In genomic region chr4:86918539-86919072, GRCh38 we compare ENCODE assay signal across 2 cellular contexts.
A peak's percentile ranks its signal among the peaks of the same experiment; 100 is the strongest.
TF ChIP-seq lines count a peak whose summit lies in the region.

No MANE protein-coding gene starts in this region.

TF ChIP-seq in A549, 52 proteins besides CTCF, POLR2A, EP300 and RAD21:
- no peak for TF ChIP-seq PBX3 (IDR thresholded peaks at IDR 0.05)
- TF ChIP-seq RNF2 (IDR thresholded peaks at IDR 0.05; ENCODE audit: borderline replicate concordance, low read depth) = no peak
- TF ChIP-seq MAZ (IDR thresholded peaks at IDR 0.05; ENCODE audit: borderline replicate concordance, low read depth, low read length) = no peak
- no peak for TF ChIP-seq ZNF302 (CRISPR knock-in tag; IDR thresholded peaks at IDR 0.05)
- TF ChIP-seq ELK1 (IDR thresholded peaks at IDR 0.05; ENCODE audit: low read depth, low read length) = no peak

TF ChIP-seq in HepG2, 621 proteins besides CTCF, POLR2A, EP300 and RAD21:
- peak; percentile 77 for TF ChIP-seq FOSL2 (CRISPR knock-in tag; IDR thresholded peaks at IDR 0.05)
- 0 out of 2 replicates have a peak, but pooled peaks have one; percentile 16 for TF ChIP-seq SALL1 (CRISPR knock-in tag; IDR thresholded peaks at IDR 0.05)
- TF ChIP-seq HMG20A (CRISPR knock-in tag; IDR thresholded peaks at IDR 0.05; ENCODE audit: borderline replicate concordance) = 0 out of 2 replicates have a peak, but pooled peaks have one; percentile 16
- no peak for TF ChIP-seq ZBTB21 (CRISPR knock-in tag; IDR thresholded peaks at IDR 0.05)
- TF ChIP-seq HNF4G (IDR thresholded peaks at IDR 0.05; ENCODE audit: borderline replicate concordance, low read depth, low read length) = peak; percentile 34; the same call in 1 of the 2 replicates
- no peak for TF ChIP-seq HNF4G (CRISPR knock-in tag; IDR thresholded peaks at IDR 0.05; ENCODE audit: borderline replicate concordance, low read depth)
- peak; percentile 50 for TF ChIP-seq RXRB (CRISPR knock-in tag; IDR thresholded peaks at IDR 0.05; ENCODE audit: borderline replicate concordance)
- peak; percentile 50; the same call in 1 of the 2 replicates for TF ChIP-seq CEBPB (IDR thresholded peaks at IDR 0.05; ENCODE audit: borderline replicate concordance, low read depth, low read length)
- peak; percentile 61 for TF ChIP-seq HNF4A (CRISPR knock-in tag; IDR thresholded peaks at IDR 0.05)
- no peak for TF ChIP-seq ZNF557 (CRISPR knock-in tag; IDR thresholded peaks at IDR 0.05)
- TF ChIP-seq GATAD2A (CRISPR knock-in tag; IDR thresholded peaks at IDR 0.05) = peak; percentile 55; the same call in 1 of the 2 replicates
- TF ChIP-seq CEBPG (CRISPR knock-in tag; IDR thresholded peaks at IDR 0.05) = peak; percentile 43; the same call in 1 of the 2 replicates
- TF ChIP-seq RARA (CRISPR knock-in tag; IDR thresholded peaks at IDR 0.05) = peak; percentile 61; the same call in 1 of the 2 replicates
- TF ChIP-seq MLX (CRISPR knock-in tag; IDR thresholded peaks at IDR 0.05) = no peak
- no peak for TF ChIP-seq ZNF737 (CRISPR knock-in tag; IDR thresholded peaks at IDR 0.05; ENCODE audit: borderline replicate concordance)
- peak; percentile 56 for TF ChIP-seq ARID5B (CRISPR knock-in tag; IDR thresholded peaks at IDR 0.05)
- no peak for TF ChIP-seq TCF7 (IDR thresholded peaks at IDR 0.05; ENCODE audit: low read depth)
- no peak for TF ChIP-seq CENPX (CRISPR knock-in tag; IDR thresholded peaks at IDR 0.05)
- no peak for TF ChIP-seq HOXA5 (CRISPR knock-in tag; IDR thresholded peaks at IDR 0.05)
- peak; percentile 39; the same call in 1 of the 2 replicates for TF ChIP-seq PATZ1 (CRISPR knock-in tag; IDR thresholded peaks at IDR 0.05)
- peak; percentile 20 for TF ChIP-seq TEAD3 (CRISPR knock-in tag; optimal IDR thresholded peaks at IDR 0.05; ENCODE audit: borderline replicate concordance)
- TF ChIP-seq SKI (IDR thresholded peaks at IDR 0.05; ENCODE audit: partially characterized antibody) = peak; percentile 29
- TF ChIP-seq ZBTB33 (CRISPR knock-in tag; IDR thresholded peaks at IDR 0.05) = no peak
- TF ChIP-seq SMAD3 (CRISPR knock-in tag; IDR thresholded peaks at IDR 0.05) = no peak
- TF ChIP-seq BCL6 (CRISPR knock-in tag; IDR thresholded peaks at IDR 0.05) = 0 out of 2 replicates have a peak, but pooled peaks have one; percentile 46
- TF ChIP-seq ZNF564 (CRISPR knock-in tag; IDR thresholded peaks at IDR 0.05) = peak; percentile 86; the same call in 1 of the 2 replicates
TF ChIP-seq in HepG2: peak in this region for 16.
